ENCODE assay signal across 19 cellular contexts in genomic region chr3:16583551-16583950, GRCh38. TPM values are rescaled to one million over a fixed set of nuclear protein-coding genes. Genes with fewer than 3 reads are reported as not detected.
DNase-seq lines count a peak whose midpoint lies in the region; ATAC-seq, FAIRE-seq and TF ChIP-seq lines count a peak whose summit lies in the region.
"Had no signal": no experiment of that assay in that cellular context is flagged by ENCODE, and none has a peak within 500 bp of the region (broad histone marks: within the 10 kb centered on the region; RNA-seq: fewer than 3 reads in every experiment).

No MANE protein-coding gene starts in this region.

- no peaks in the 10 kb centered on the region for H4K20me1 ChIP-seq in PC-3 (ENCODE audit: low read length)

- 0 out of 2 replicates have a peak overlapping the region, but pooled peaks have one; percentile 5 for H2AFZ ChIP-seq in PC-3 (ENCODE audit: low read length)

- no TSS peak for BruUV-seq in PC-3 (replicated peaks; lab: Mats Ljungman, UMichigan)

- H3K27ac ChIP-seq in PC-3 (ENCODE audit: low read length) (no peak overlapping the region), sigmoid colon (no peak overlapping the region)
- H3K27ac ChIP-seq: A549, C4-2B had no signal

- no peaks in the 10 kb centered on the region for H3K9me2 ChIP-seq in PC-3 (replicated peaks; ENCODE audit: low read length)

- H3K9me3 ChIP-seq in PC-3 (ENCODE audit: low read length) (no peaks in the 10 kb centered on the region), sigmoid colon (peaks cover 0 to 3% (median 0%) of the 10 kb centered on the region in 4 donors)
- H3K9me3 ChIP-seq: A549, BE2C had no signal

- POLR2A ChIA-PET in PC-3 (lab: Charles Lee; ENCODE audit: unreplicated experiment), result interaction anchor here (0.5 kb wide), 1 partner anchor 793 kb away, joined by 8 read pairs; no protein-coding TSS in a partner anchor

- H3K79me2 ChIP-seq in PC-3 (ENCODE audit: low read length), result no peaks in the 10 kb centered on the region

- ATAC-seq in PC-3 (no peak; the same call in 1 of the 2 replicates), HG02981 (IDR thresholded peaks at IDR 0.05; ENCODE audit: unreplicated experiment) (no peak)
- ATAC-seq: A549 had no signal

- no peak overlapping the region for H3K4me2 ChIP-seq in PC-3 (ENCODE audit: low read length)
- H3K4me2 ChIP-seq: A549 had no signal

- FAIRE-seq in H54 (lab: Jason Lieb, UNC), result peak; percentile 96
- FAIRE-seq: A549, GM19239, H1 had no signal

- H3K36me3 ChIP-seq in PC-3 (ENCODE audit: low read depth, low read length) (no peaks in the 10 kb centered on the region), sigmoid colon (no peaks in the 10 kb centered on the region)
- H3K36me3 ChIP-seq: BE2C had no signal

- no peak for TF ChIP-seq EP300 in sigmoid colon (IDR thresholded peaks at IDR 0.05)

- TF ChIP-seq POLR2A in H54 (IDR thresholded peaks at IDR 0.05; ENCODE audit: low read depth, low read length) (no peak), sigmoid colon (IDR thresholded peaks at IDR 0.05) (no peak)

- no peak overlapping the region for H3K4me3 ChIP-seq in PC-3 (ENCODE audit: low read length)
- no peak overlapping the region for H3K4me3 ChIP-seq in sigmoid colon
- H3K4me3 ChIP-seq: A549 had no signal

- TF ChIP-seq CTCF in PC-3 (conservative IDR thresholded peaks at IDR 0.05; ENCODE audit: low read depth, low read length) (no peak), sigmoid colon (IDR thresholded peaks at IDR 0.05) (no peak)

- intact Hi-C loops in PC-3 (cut with micrococcal nuclease), result no loop called here
- intact Hi-C loops in sigmoid colon (cut with DNase I), result no loop called here

- no peaks in the 10 kb centered on the region for H3K4me1 ChIP-seq in PC-3 (ENCODE audit: insufficient read depth, low read length)
- no peaks in the 10 kb centered on the region for H3K4me1 ChIP-seq in sigmoid colon
- H3K4me1 ChIP-seq: A549, BE2C had no signal

- no peaks in the 10 kb centered on the region for H3F3A ChIP-seq in PC-3 (ENCODE audit: low read length, unreplicated experiment)

- H3K27me3 ChIP-seq in PC-3 (ENCODE audit: low read length), result no peaks in the 10 kb centered on the region
- no peaks in the 10 kb centered on the region for H3K27me3 ChIP-seq in sigmoid colon
- H3K27me3 ChIP-seq: BE2C had no signal

- peak; percentile 20 for DNase-seq in Daoy (ENCODE audit: low read depth)
- DNase-seq in H54 (ENCODE audit: insufficient read length, low spot score), result no peak
- DNase-seq in PC-3, result peak; percentile 39
- peak; percentile 33 for DNase-seq in iris pigment epithelial cell (ENCODE audit: low read depth)
- DNase-seq in sigmoid colon, result no peak
- no peak for DNase-seq in SIG-M5 (lab: John Stamatoyannopoulos, UW)
- DNase-seq: BE2C; CD4-positive, alpha-beta memory T cell; DMS79; GF-D8; HCEC 1CT had no signal

- WGBS in sigmoid colon, 2 donors, result 87 to 93% methylated on average over 5 of the region's 5 CpGs

- H3K9ac ChIP-seq in PC-3 (ENCODE audit: low read length), result no peak overlapping the region

- CTCF ChIA-PET in PC-3 (lab: Charles Lee), result no interaction called here

RNA-seq across cellular contexts. Expression of gene DAZL, which starts 21.7 kb away (rescaled TPM):
- not detected in 2 replicates for total RNA-seq in Daoy (2014; rRNA removed; shearing (Covaris generic))
- total RNA-seq in PC-3 (2014; rRNA removed) (0.04 TPM in 1 of 2 replicates, not detected in the other), sigmoid colon (under 1 TPM in 3 of 4 donors, not detected in 1; 0.36 to 0.66 (median 0.41) TPM)
- under 1 TPM in 1 of 3 donors, not detected in 2; 0.12 TPM for polyA plus RNA-seq in sigmoid colon
- total RNA-seq: CD4-positive, alpha-beta memory T cell; HT-29 had no signal
- polyA plus RNA-seq: A549; AG04450; CD4-positive, alpha-beta memory T cell; IgD-negative memory B cell had no signal

Comparison
In these comparisons a context has a peak if more than half of its experiments do, and no peak if none do; other contexts are left out.
1. DNase-seq: peak in Daoy (single experiment), PC-3 (single experiment) and iris pigment epithelial cell (single experiment); none in H54 (single experiment), sigmoid colon (single experiment) and SIG-M5 (single experiment).